In genomic region chr14:59463773-59464650, GRCh38 we compare ENCODE assay signal across 8 cellular contexts. TPM values are rescaled to one million over a fixed set of nuclear protein-coding genes. Genes with fewer than 3 reads are reported as not detected.
DNase-seq lines count a peak whose midpoint lies in the region; ATAC-seq, FAIRE-seq and TF ChIP-seq lines count a peak whose summit lies in the region.

No MANE protein-coding gene starts in this region.

- TF ChIP-seq CTCF in GM23338 (conservative IDR thresholded peaks at IDR 0.05; ENCODE audit: low read depth in 2 of 2) (no peak), OCI-LY7 (conservative IDR thresholded peaks at IDR 0.05; ENCODE audit: low read length) (no peak), HepG2 (CRISPR knock-in tag; IDR thresholded peaks at IDR 0.05) (peak; percentile 4; the same call in 1 of the 2 replicates)

- POLR2A ChIA-PET in OCI-LY7 (lab: Charles Lee) (interaction anchor here (0.7 to 2.6 kb wide), 3 partner anchors 10 to 407 kb away, joined by 3 to 8 read pairs (median 4); no protein-coding TSS in a partner anchor), HepG2 (lab: Yijun Ruan, JAX) (interaction anchor here (2.0 kb wide), 1 partner anchor 20 kb away, joined by 18 read pairs; the partner anchor contains the start of genes JKAMP and L3HYPDH)

- H3K27ac Mint-ChIP-seq in GM23338 = no peak overlapping the region

- WGBS in HepG2 (ENCODE audit: low lambda C conversion rate) = 84% methylated on average over 55 of the region's 83 CpGs

- no peaks in the 10 kb centered on the region for H3K9me3 Mint-ChIP-seq in GM23338

- no peaks in the 10 kb centered on the region for H3K9me3 ChIP-seq in OCI-LY7 (ENCODE audit: low read length)
- H3K9me3 ChIP-seq in HepG2 (ENCODE audit: low read length) = no peaks in the 10 kb centered on the region

- H3K4me1 Mint-ChIP-seq in GM23338 = peaks cover 10% of the 10 kb centered on the region

- no peak for FAIRE-seq in HepG2 (lab: Jason Lieb, UNC)

- no peak for TF ChIP-seq RAD21 in HepG2 (CRISPR knock-in tag; IDR thresholded peaks at IDR 0.05)

- H3K4me3 Mint-ChIP-seq in GM23338 = peak overlapping the region; percentile 81

- peaks cover 38% of the 10 kb centered on the region for H3K27me3 ChIP-seq in GM23338 (ENCODE audit: insufficient read depth)
- no peaks in the 10 kb centered on the region for H3K27me3 ChIP-seq in HepG2 (ENCODE audit: control insufficient read depth in 1 of 2, insufficient read depth in 2 of 2, low read length in 2 of 2)

- peak overlapping the region; percentile 92 for H3K4me2 ChIP-seq in GM23338
- peak overlapping the region; percentile 70 for H3K4me2 ChIP-seq in OCI-LY7 (ENCODE audit: low read length)
- H3K4me2 ChIP-seq in HepG2 (ENCODE audit: low read depth, low read length) = peak overlapping the region; percentile 86

- H3K36me3 ChIP-seq in GM23338 (ENCODE audit: insufficient read depth) (no peaks in the 10 kb centered on the region), OCI-LY7 (ENCODE audit: insufficient read depth, low read length) (peaks cover 43% of the 10 kb centered on the region), HepG2 (replicated peaks in 1 of 2; ENCODE audit: control insufficient read depth in 1 of 2, insufficient read depth in 2 of 2, low read length in 2 of 2) (peaks cover 0 to 4% of the 10 kb centered on the region in 2 experiments; a peak in 1 of 5 replicates)

- no TSS peak for BruUV-seq in OCI-LY7 (replicated peaks; lab: Mats Ljungman, UMichigan)
- no TSS peak for BruUV-seq in HepG2 (replicated peaks; lab: Mats Ljungman, UMichigan)

- H3K9ac ChIP-seq in HepG2 (ENCODE audit: insufficient read depth, low read depth, low read length) = peak overlapping the region; percentile 71

- no peaks in the 10 kb centered on the region; the same call in 1 of the 2 replicates for H3F3A ChIP-seq in GM23338 (replicated peaks; ENCODE audit: low read depth)

- TF ChIP-seq EP300 in HepG2 (IDR thresholded peaks at IDR 0.05; ENCODE audit: low read depth in 2 of 2, low read length in 2 of 2) (no peak), HepG2 (CRISPR knock-in tag; IDR thresholded peaks at IDR 0.05; ENCODE audit: borderline replicate concordance) (no peak)

- H2AFZ ChIP-seq in GM23338 (peak overlapping the region; percentile 95), OCI-LY7 (ENCODE audit: low read length) (peak overlapping the region; percentile 64), HepG2 (ENCODE audit: low read length) (no peak overlapping the region)

- H3K36me3 Mint-ChIP-seq in GM23338 (ENCODE audit: low read depth) = no peaks in the 10 kb centered on the region

- TF ChIP-seq POLR2A in HepG2 (IDR thresholded peaks at IDR 0.05; ENCODE audit: insufficient read depth in 1 of 2, low read depth in 2 of 2, low read length in 2 of 2) = no peak

- DNase-seq in GM03348 (ENCODE audit: low spot score) (peak; percentile 66), GM23338 (ENCODE audit: low spot score) (peak; percentile 64), OCI-LY7 (ENCODE audit: low spot score) (no peak), cerebellar cortex (ENCODE audit: low spot score) (peak; percentile 26), HepG2 (ENCODE audit: low spot score) (no peak), DMS 273 (lab: John Stamatoyannopoulos, UW; ENCODE audit: unreplicated experiment) (no peak), T-helper 9 cell (no peak)
- DNase-seq in stimulated activated CD8-positive, alpha-beta memory T cell treated with anti-CD3 and anti-CD28 coated beads, Interleukin-2, amount 100 ng/mL, for 48 hours (ENCODE audit: low read depth in 2 of 2) = peak; percentile 24 to 28

- peaks cover 21% of the 10 kb centered on the region for H3K27me3 Mint-ChIP-seq in GM23338 (ENCODE audit: insufficient read depth, low read depth, poor library complexity)

- CTCF ChIA-PET in OCI-LY7 (lab: Charles Lee; ENCODE audit: unreplicated experiment) = interaction anchor here (0.7 kb wide), 1 partner anchor 13 kb away, joined by 3 read pairs; no protein-coding TSS in a partner anchor
- CTCF ChIA-PET in HepG2 (lab: Yijun Ruan, JAX; ENCODE audit: low intra/inter-chr PET ratio, low total read pairs) = no interaction called here

- H3K9me2 ChIP-seq in GM23338 (ENCODE audit: insufficient read depth) (no peaks in the 10 kb centered on the region), OCI-LY7 (ENCODE audit: insufficient read depth, low read length) (no peaks in the 10 kb centered on the region)

- H3K4me1 ChIP-seq in GM23338 (ENCODE audit: insufficient read depth) (peaks cover 9% of the 10 kb centered on the region), OCI-LY7 (ENCODE audit: insufficient read depth, low read length, poor library complexity, severe bottlenecking) (peaks cover 3% of the 10 kb centered on the region), HepG2 (ENCODE audit: insufficient read depth, low read length) (peaks cover 22% of the 10 kb centered on the region)

- intact Hi-C loops in OCI-LY7 (cut with micrococcal nuclease; ENCODE audit: unreplicated experiment) (no loop called here), HepG2 (cut with micrococcal nuclease; ENCODE audit: unreplicated experiment) (no loop called here)

- H3K27ac ChIP-seq in GM23338 (ENCODE audit: low read depth) (no peak overlapping the region), OCI-LY7 (ENCODE audit: low read depth, low read length, poor library complexity, severe bottlenecking) (no peak overlapping the region), HepG2 (ENCODE audit: extremely low read length, insufficient read depth, low read length) (peak overlapping the region; percentile 64)

- H3K4me3 ChIP-seq in GM23338 (peak overlapping the region; percentile 77), OCI-LY7 (ENCODE audit: low read depth, low read length, poor library complexity, severe bottlenecking) (peak overlapping the region; percentile 66), HepG2 (replicated peaks in 1 of 3; ENCODE audit: insufficient read depth in 1 of 3, low read depth in 2 of 3, low read length in 3 of 3) (peak overlapping the region; percentile 53 to 77 (median 77))

- in situ Hi-C loops in HepG2 (cut with HindIII; ENCODE audit: extremely low pct_ligation_motif_present, low pct_unique_long_range_greater_than_20kb) = no loop called here

- ATAC-seq in GM23338 (peak; percentile 60), HepG2 (peak; percentile 60)

- H4K20me1 ChIP-seq in GM23338 (replicated peaks; ENCODE audit: insufficient read depth) (peaks cover 14% of the 10 kb centered on the region), OCI-LY7 (ENCODE audit: insufficient read depth, low read length) (no peaks in the 10 kb centered on the region), HepG2 (ENCODE audit: insufficient read depth, low read length) (no peaks in the 10 kb centered on the region)

- no peaks in the 10 kb centered on the region for H3K79me2 ChIP-seq in GM23338 (replicated peaks; ENCODE audit: insufficient read depth)
- H3K79me2 ChIP-seq in OCI-LY7 (ENCODE audit: insufficient read depth, low read depth, low read length) = no peaks in the 10 kb centered on the region
- no peaks in the 10 kb centered on the region for H3K79me2 ChIP-seq in HepG2 (ENCODE audit: insufficient read depth, low read length)

RNA-seq across cellular contexts. Expression of gene GPR135, which starts 1.2 kb away (rescaled TPM):
- total RNA-seq in GM23338 (2014; rRNA removed; shearing (Covaris generic)) = 0.93 and 2.2 TPM in 2 replicates
- polyA plus RNA-seq in GM23338 (2016; fragmentation: Nextera tagmentation; extraction: Ambion mirVana) = 0.23 and 0.47 TPM in 2 replicates
- 4.8 and 6.5 TPM in 2 replicates for total RNA-seq in OCI-LY7 (2014; rRNA removed; shearing (Covaris generic))
- 10.7 and 10.9 TPM in 2 replicates for total RNA-seq in OCI-LY7 (2022)
- total RNA-seq in HepG2 (2016; rRNA removed; fragmentation: Illumina TruSeq; extraction: Trizol) = 0.62 and 1.3 TPM in 2 replicates
- 0.40 and 0.44 TPM in 2 replicates for total RNA-seq in HepG2 (2016; cell fraction: cytosol; rRNA removed; fragmentation: Illumina TruSeq; extraction: Trizol; ENCODE audit: low read depth)
- total RNA-seq in HepG2 (2016; cell fraction: insoluble cytoplasmic fraction; rRNA removed; fragmentation: Illumina TruSeq; extraction: Trizol) = 0.37 and 1.1 TPM in 2 replicates
- 0.52 and 0.83 TPM in 2 replicates for total RNA-seq in HepG2 (2016; cell fraction: membrane; rRNA removed; fragmentation: Illumina TruSeq; extraction: Trizol)
- total RNA-seq in HepG2 (2016; cell fraction: nucleus; rRNA removed; fragmentation: Illumina TruSeq; extraction: Trizol) = 5.7 and 7.1 TPM in 2 replicates
- 0.46 and 0.52 TPM in 2 replicates for polyA plus RNA-seq in HepG2 (2011; rRNA removed)
- 0.09 and 0.12 TPM in 2 replicates for polyA plus RNA-seq in HepG2 (2011; cell fraction: cytosol; rRNA removed)
- polyA plus RNA-seq in HepG2 (2011; cell fraction: nucleus; rRNA removed) = 3.0 and 4.5 TPM in 2 replicates
- 0.48 and 0.49 TPM in 2 replicates for polyA plus RNA-seq in HepG2 (2012)
- 0.06 and 0.12 TPM in 2 replicates for polyA plus RNA-seq in HepG2 (2016; cell fraction: cytosol; fragmentation: Illumina TruSeq; extraction: Trizol; ENCODE audit: low read depth)
- polyA plus RNA-seq in HepG2 (2016; cell fraction: insoluble cytoplasmic fraction; fragmentation: Illumina TruSeq; extraction: Trizol; ENCODE audit: low read depth) = 0.34 and 0.44 TPM in 2 replicates
- polyA plus RNA-seq in HepG2 (2016; cell fraction: membrane; fragmentation: Illumina TruSeq; extraction: Trizol; ENCODE audit: low read depth) = 0.21 and 0.22 TPM in 2 replicates
- 3.9 and 4.1 TPM in 2 replicates for polyA plus RNA-seq in HepG2 (2016; cell fraction: nucleus; fragmentation: Illumina TruSeq; extraction: Trizol; ENCODE audit: insufficient read depth, low read depth)
- 3.1 and 3.8 TPM in 2 replicates for polyA minus RNA-seq in HepG2 (2011; rRNA and poly(A)+ RNA removed; ENCODE audit: low replicate concordance)
- polyA minus RNA-seq in HepG2 (2011; cell fraction: cytosol; rRNA and poly(A)+ RNA removed) = 0.10 and 0.35 TPM in 2 replicates
- 11.8 and 14.3 TPM in 2 replicates for polyA minus RNA-seq in HepG2 (2011; cell fraction: nucleus; rRNA and poly(A)+ RNA removed)

RNA-seq across cellular contexts. Expression of gene L3HYPDH, which starts 20.2 kb away (rescaled TPM):
- 24.8 and 24.9 TPM in 2 replicates for total RNA-seq in GM23338 (2014; rRNA removed; shearing (Covaris generic))
- 15.6 and 18.6 TPM in 2 replicates for polyA plus RNA-seq in GM23338 (2016; fragmentation: Nextera tagmentation; extraction: Ambion mirVana)
- 43.2 and 43.5 TPM in 2 replicates for total RNA-seq in OCI-LY7 (2014; rRNA removed; shearing (Covaris generic))
- total RNA-seq in OCI-LY7 (2022) = 36.6 TPM in 2 replicates
- 22.4 and 30.5 TPM in 2 replicates for total RNA-seq in HepG2 (2016; rRNA removed; fragmentation: Illumina TruSeq; extraction: Trizol)
- 7.8 and 8.6 TPM in 2 replicates for total RNA-seq in HepG2 (2016; cell fraction: cytosol; rRNA removed; fragmentation: Illumina TruSeq; extraction: Trizol; ENCODE audit: low read depth)
- 23.8 and 30.7 TPM in 2 replicates for total RNA-seq in HepG2 (2016; cell fraction: insoluble cytoplasmic fraction; rRNA removed; fragmentation: Illumina TruSeq; extraction: Trizol)
- total RNA-seq in HepG2 (2016; cell fraction: membrane; rRNA removed; fragmentation: Illumina TruSeq; extraction: Trizol) = 8.9 and 9.8 TPM in 2 replicates
- total RNA-seq in HepG2 (2016; cell fraction: nucleus; rRNA removed; fragmentation: Illumina TruSeq; extraction: Trizol) = 73.7 and 77.8 TPM in 2 replicates
- 36.6 and 40.8 TPM in 2 replicates for polyA plus RNA-seq in HepG2 (2011; rRNA removed)
- polyA plus RNA-seq in HepG2 (2011; cell fraction: cytosol; rRNA removed) = 9.2 and 11.5 TPM in 2 replicates
- polyA plus RNA-seq in HepG2 (2011; cell fraction: nucleus; rRNA removed) = 195 and 205 TPM in 2 replicates
- polyA plus RNA-seq in HepG2 (2012) = 22.0 and 27.6 TPM in 2 replicates
- polyA plus RNA-seq in HepG2 (2016; cell fraction: cytosol; fragmentation: Illumina TruSeq; extraction: Trizol; ENCODE audit: low read depth) = 4.8 and 6.9 TPM in 2 replicates
- polyA plus RNA-seq in HepG2 (2016; cell fraction: insoluble cytoplasmic fraction; fragmentation: Illumina TruSeq; extraction: Trizol; ENCODE audit: low read depth) = 22.7 and 25.1 TPM in 2 replicates
- polyA plus RNA-seq in HepG2 (2016; cell fraction: membrane; fragmentation: Illumina TruSeq; extraction: Trizol; ENCODE audit: low read depth) = 4.4 and 5.8 TPM in 2 replicates
- polyA plus RNA-seq in HepG2 (2016; cell fraction: nucleus; fragmentation: Illumina TruSeq; extraction: Trizol; ENCODE audit: insufficient read depth, low read depth) = 89.2 and 96.5 TPM in 2 replicates
- polyA minus RNA-seq in HepG2 (2011; rRNA and poly(A)+ RNA removed; ENCODE audit: low replicate concordance) = 24.8 and 33.4 TPM in 2 replicates
- polyA minus RNA-seq in HepG2 (2011; cell fraction: cytosol; rRNA and poly(A)+ RNA removed) = 6.7 and 7.6 TPM in 2 replicates
- polyA minus RNA-seq in HepG2 (2011; cell fraction: nucleus; rRNA and poly(A)+ RNA removed) = 156 and 164 TPM in 2 replicates

RNA-seq across cellular contexts. Expression of gene JKAMP, which starts 20.3 kb away (rescaled TPM):
- total RNA-seq in GM23338 (2014; rRNA removed; shearing (Covaris generic)) = 66.8 and 83.1 TPM in 2 replicates
- polyA plus RNA-seq in GM23338 (2016; fragmentation: Nextera tagmentation; extraction: Ambion mirVana) (26.0 and 31.6 TPM in 2 replicates), HepG2 (2011; rRNA removed) (93.0 and 135 TPM in 2 replicates)
- total RNA-seq in OCI-LY7 (2014; rRNA removed; shearing (Covaris generic)) = 19.7 and 24.9 TPM in 2 replicates
- total RNA-seq in OCI-LY7 (2022) (21.1 and 26.4 TPM in 2 replicates), HepG2 (2016; rRNA removed; fragmentation: Illumina TruSeq; extraction: Trizol) (41.6 and 56.4 TPM in 2 replicates)
- 8.3 and 8.5 TPM in 2 replicates for total RNA-seq in HepG2 (2016; cell fraction: cytosol; rRNA removed; fragmentation: Illumina TruSeq; extraction: Trizol; ENCODE audit: low read depth)
- 41.4 and 55.0 TPM in 2 replicates for total RNA-seq in HepG2 (2016; cell fraction: insoluble cytoplasmic fraction; rRNA removed; fragmentation: Illumina TruSeq; extraction: Trizol)
- 17.3 and 18.6 TPM in 2 replicates for total RNA-seq in HepG2 (2016; cell fraction: membrane; rRNA removed; fragmentation: Illumina TruSeq; extraction: Trizol)
- total RNA-seq in HepG2 (2016; cell fraction: nucleus; rRNA removed; fragmentation: Illumina TruSeq; extraction: Trizol) = 46.8 and 55.7 TPM in 2 replicates
- polyA plus RNA-seq in HepG2 (2011; cell fraction: cytosol; rRNA removed) = 61.0 and 87.4 TPM in 2 replicates
- polyA plus RNA-seq in HepG2 (2011; cell fraction: nucleus; rRNA removed) = 40.0 and 54.9 TPM in 2 replicates
- polyA plus RNA-seq in HepG2 (2012) = 28.5 and 39.4 TPM in 2 replicates
- 5.2 and 6.3 TPM in 2 replicates for polyA plus RNA-seq in HepG2 (2016; cell fraction: cytosol; fragmentation: Illumina TruSeq; extraction: Trizol; ENCODE audit: low read depth)
- 38.8 and 39.2 TPM in 2 replicates for polyA plus RNA-seq in HepG2 (2016; cell fraction: insoluble cytoplasmic fraction; fragmentation: Illumina TruSeq; extraction: Trizol; ENCODE audit: low read depth)
- 12.6 and 12.7 TPM in 2 replicates for polyA plus RNA-seq in HepG2 (2016; cell fraction: membrane; fragmentation: Illumina TruSeq; extraction: Trizol; ENCODE audit: low read depth)
- 80.1 and 84.0 TPM in 2 replicates for polyA plus RNA-seq in HepG2 (2016; cell fraction: nucleus; fragmentation: Illumina TruSeq; extraction: Trizol; ENCODE audit: insufficient read depth, low read depth)
- polyA minus RNA-seq in HepG2 (2011; rRNA and poly(A)+ RNA removed; ENCODE audit: low replicate concordance) = 78.9 and 119 TPM in 2 replicates
- polyA minus RNA-seq in HepG2 (2011; cell fraction: cytosol; rRNA and poly(A)+ RNA removed) = 30.7 and 32.2 TPM in 2 replicates
- 49.6 and 63.4 TPM in 2 replicates for polyA minus RNA-seq in HepG2 (2011; cell fraction: nucleus; rRNA and poly(A)+ RNA removed)

Comparison
In these comparisons a context has a peak if more than half of its experiments do, and no peak if none do; other contexts are left out.
1. DNase-seq: peak in GM03348 (single experiment), GM23338 (single experiment), cerebellar cortex (single experiment) and stimulated activated CD8-positive, alpha-beta memory T cell treated with anti-CD3 and anti-CD28 coated beads, Interleukin-2, amount 100 ng/mL, for 48 hours (2 of 2); none in OCI-LY7 (single experiment), HepG2 (single experiment), DMS 273 (single experiment) and T-helper 9 cell (single experiment).
2. Peak in every context shown above with its lines, with median percentiles within 50 percentile points of each other: H3K4me2 ChIP-seq and H3K4me3 ChIP-seq.